In the genomic region with DNA sequence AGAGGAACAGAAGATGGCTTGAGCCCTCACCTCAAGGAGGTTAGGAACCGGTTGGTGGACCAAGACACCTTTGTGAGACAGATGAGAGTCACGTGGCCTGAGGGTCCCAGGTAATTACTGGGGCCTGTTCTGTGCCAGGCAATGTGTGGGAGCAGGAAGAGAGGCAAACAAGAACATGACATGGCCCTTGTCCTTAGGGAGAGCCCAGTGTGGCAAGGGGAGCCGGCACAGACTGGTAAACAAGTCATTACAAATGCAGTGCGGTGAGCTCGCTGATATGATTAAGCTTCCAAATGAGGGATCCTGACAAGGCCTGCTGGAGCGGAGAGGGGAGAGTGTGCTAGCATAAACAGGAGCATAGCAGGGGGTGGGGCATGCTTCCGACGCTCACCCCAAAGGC, we compare ENCODE assay signal across 21 cellular contexts. TPM values are rescaled to one million over a fixed set of nuclear protein-coding genes. Genes with fewer than 3 reads are reported as not detected.
DNase-seq lines count a peak whose midpoint lies in the region; ATAC-seq and TF ChIP-seq lines count a peak whose summit lies in the region.
"Had no signal": no experiment of that assay in that cellular context is flagged by ENCODE, and none has a peak within 500 bp of the region (broad histone marks: within the 10 kb centered on the region; RNA-seq: fewer than 3 reads in every experiment).

No MANE protein-coding gene starts in this region.

- H3K4me1 Mint-ChIP-seq in activated naive CD4-positive, alpha-beta T cell treated with anti-CD3 and anti-CD28 coated beads, Interleukin-2, amount 50 U/mL, for 24 hours, result peaks cover 28% of the 10 kb centered on the region
- peaks cover 14 to 41% (median 28%) of the 10 kb centered on the region in 7 donors for H3K4me1 Mint-ChIP-seq in naive thymus-derived CD4-positive, alpha-beta T cell
- H3K4me1 Mint-ChIP-seq in osteocyte (ENCODE audit: unreplicated experiment), result peaks cover 4% of the 10 kb centered on the region

- peaks cover 5 to 13% of the 10 kb centered on the region in 2 donors for H3K4me1 ChIP-seq in naive thymus-derived CD4-positive, alpha-beta T cell (ENCODE audit: control insufficient read depth in 2 of 2, insufficient read depth in 2 of 2, low read length in 2 of 2)
- H3K4me1 ChIP-seq in transverse colon, result peaks cover 4 to 25% (median 9%) of the 10 kb centered on the region in 4 donors

- no peak for TF ChIP-seq EP300 in transverse colon (IDR thresholded peaks at IDR 0.05; ENCODE audit: low read depth)

- no peaks in the 10 kb centered on the region for H3K27me3 Mint-ChIP-seq in activated naive CD4-positive, alpha-beta T cell treated with anti-CD3 and anti-CD28 coated beads, Interleukin-2, amount 50 U/mL, for 24 hours
- H3K27me3 Mint-ChIP-seq in naive thymus-derived CD4-positive, alpha-beta T cell, result peaks cover 0 to 14% (median 0%) of the 10 kb centered on the region in 5 donors
- H3K27me3 Mint-ChIP-seq in osteocyte (ENCODE audit: unreplicated experiment), result peaks cover 29% of the 10 kb centered on the region

- peaks cover 0 to 21% (median 0%) of the 10 kb centered on the region in 3 experiments for H3K36me3 ChIP-seq in naive thymus-derived CD4-positive, alpha-beta T cell (ENCODE audit: control insufficient read depth in 2 of 3, insufficient read depth in 3 of 3, low read length in 3 of 3)
- no peaks in the 10 kb centered on the region for H3K36me3 ChIP-seq in transverse colon

- intact Hi-C loops in naive thymus-derived CD4-positive, alpha-beta T cell (cut with micrococcal nuclease), result no loop called here
- intact Hi-C loops in transverse colon (cut with DNase I; ENCODE audit: low total_unique reads), result no loop called here

- CTCF ChIA-PET in naive thymus-derived CD4-positive, alpha-beta T cell (lab: Charles Lee), result interaction anchor here (0.9 kb wide), 1 partner anchor 12 kb away, joined by 3 read pairs; no protein-coding TSS in a partner anchor

- in situ Hi-C loops in transverse colon (cut with MboI; ENCODE audit: low pct_ligation_motif_present in 1 of 4, low pct_unique_long_range_greater_than_20kb in 1 of 4, low sequenced_read_pairs in 3 of 4), result loop anchor here in 2 of 4 donors (5.0 to 25.0 kb wide), 4 partner anchors 132 to 732 kb away; no protein-coding TSS in a partner anchor

- H3K4me3 Mint-ChIP-seq in activated naive CD4-positive, alpha-beta T cell treated with anti-CD3 and anti-CD28 coated beads, Interleukin-2, amount 50 U/mL, for 24 hours, result no peak overlapping the region
- no peak overlapping the region for H3K4me3 Mint-ChIP-seq in naive thymus-derived CD4-positive, alpha-beta T cell
- no peak overlapping the region for H3K4me3 Mint-ChIP-seq in osteocyte (ENCODE audit: unreplicated experiment)
- H3K4me3 Mint-ChIP-seq: HFFc6 had no signal

- H3K36me3 Mint-ChIP-seq in activated naive CD4-positive, alpha-beta T cell treated with anti-CD3 and anti-CD28 coated beads, Interleukin-2, amount 50 U/mL, for 24 hours, result peaks cover 6% of the 10 kb centered on the region
- no peaks in the 10 kb centered on the region for H3K36me3 Mint-ChIP-seq in activated naive CD4-positive, alpha-beta T cell treated with anti-CD3 and anti-CD28 coated beads, Interleukin-2, amount 50 U/mL, for 72 hours
- peaks cover 4 to 16% (median 7%) of the 10 kb centered on the region in 5 donors for H3K36me3 Mint-ChIP-seq in naive thymus-derived CD4-positive, alpha-beta T cell
- no peaks in the 10 kb centered on the region for H3K36me3 Mint-ChIP-seq in osteocyte (ENCODE audit: unreplicated experiment)

- no peak for TF ChIP-seq POLR2A in transverse colon (IDR thresholded peaks at IDR 0.05)

- no peak for TF ChIP-seq CTCF in transverse colon (IDR thresholded peaks at IDR 0.05)
- TF ChIP-seq CTCF in osteocyte (IDR thresholded peaks at IDR 0.05), result no peak

- no peak overlapping the region for H3K27ac ChIP-seq in naive thymus-derived CD4-positive, alpha-beta T cell (ENCODE audit: low read depth, low read length)
- H3K27ac ChIP-seq in transverse colon, result no peak overlapping the region
- H3K27ac ChIP-seq: A549, PC-9, RWPE1 had no signal

- no peaks in the 10 kb centered on the region for H3K9me3 ChIP-seq in naive thymus-derived CD4-positive, alpha-beta T cell (ENCODE audit: control insufficient read depth in 2 of 3, low read length in 3 of 3)
- H3K9me3 ChIP-seq in transverse colon, result no peaks in the 10 kb centered on the region
- H3K9me3 ChIP-seq: A549 had no signal

- no peaks in the 10 kb centered on the region for H3K27me3 ChIP-seq in naive thymus-derived CD4-positive, alpha-beta T cell (ENCODE audit: control insufficient read depth in 2 of 2, insufficient read depth in 2 of 2, low read length in 2 of 2)
- H3K27me3 ChIP-seq in transverse colon, result peaks cover 21% of the 10 kb centered on the region

- POLR2A ChIA-PET in naive thymus-derived CD4-positive, alpha-beta T cell (lab: Charles Lee), result no interaction called here

- H3K4me3 ChIP-seq in naive thymus-derived CD4-positive, alpha-beta T cell (ENCODE audit: low read length), result no peak overlapping the region
- no peak overlapping the region for H3K4me3 ChIP-seq in transverse colon
- H3K4me3 ChIP-seq: A549, PC-9 had no signal

- WGBS in transverse colon (ENCODE audit: low coverage in 1 of 2), 2 donors, result 91% methylated on average over 8 of the region's 8 CpGs; no CpG with 5 or more reads in 1 of the 2 donors

- H3K9me3 Mint-ChIP-seq in activated naive CD4-positive, alpha-beta T cell treated with anti-CD3 and anti-CD28 coated beads, Interleukin-2, amount 50 U/mL, for 24 hours, result no peaks in the 10 kb centered on the region
- H3K9me3 Mint-ChIP-seq in activated naive CD4-positive, alpha-beta T cell treated with anti-CD3 and anti-CD28 coated beads, Interleukin-2, amount 50 U/mL, for 72 hours, result no peaks in the 10 kb centered on the region
- H3K9me3 Mint-ChIP-seq in naive thymus-derived CD4-positive, alpha-beta T cell, result no peaks in the 10 kb centered on the region
- no peaks in the 10 kb centered on the region for H3K9me3 Mint-ChIP-seq in osteocyte (ENCODE audit: unreplicated experiment)
- H3K9me3 Mint-ChIP-seq: HFFc6 had no signal

- DNase-seq in activated naive CD4-positive, alpha-beta T cell treated with anti-CD3 and anti-CD28 coated beads, Interleukin-2, amount 50 U/mL, for 72 hours (ENCODE audit: low spot score in 2 of 2), result no peak
- DNase-seq in amniotic epithelial cell (ENCODE audit: low read depth) (peak; percentile 77), transverse colon (no peak), NCI-H1930 (lab: John Stamatoyannopoulos, UW) (no peak), osteocyte (ENCODE audit: extremely low spot score, unreplicated experiment) (no peak)
- no peak for DNase-seq in naive thymus-derived CD4-positive, alpha-beta T cell
- DNase-seq: H7, HFFc6, KBM-7, MV-4-11, NCI-H1694 treated with DMSO at 0.1 percent for 48 hours, NCI-H2107, NCI-H510A, NCI-H748 treated with DMSO at 0.1 percent for 48 hours, PC-9, SIG-M5 had no signal

- peak overlapping the region; percentile 83 for H3K27ac Mint-ChIP-seq in activated naive CD4-positive, alpha-beta T cell treated with anti-CD3 and anti-CD28 coated beads, Interleukin-2, amount 50 U/mL, for 24 hours
- H3K27ac Mint-ChIP-seq in activated naive CD4-positive, alpha-beta T cell treated with anti-CD3 and anti-CD28 coated beads, Interleukin-2, amount 50 U/mL, for 72 hours, result peak overlapping the region in 1 of 2 donors; percentile 38
- H3K27ac Mint-ChIP-seq in naive thymus-derived CD4-positive, alpha-beta T cell, result peak overlapping the region in 6 of 9 donors; percentile 7 to 90 (median 44)
- H3K27ac Mint-ChIP-seq in osteocyte (ENCODE audit: unreplicated experiment), result no peak overlapping the region
- H3K27ac Mint-ChIP-seq: HFFc6 had no signal

- no peak for ATAC-seq in activated naive CD4-positive, alpha-beta T cell treated with anti-CD3 and anti-CD28 coated beads, Interleukin-2, amount 50 U/mL, for 72 hours
- ATAC-seq in naive thymus-derived CD4-positive, alpha-beta T cell, result no peak
- ATAC-seq: A549, HepG2 had no signal

RNA-seq across cellular contexts. Expression of a gene that starts 55.6 kb away (rescaled TPM):
- total RNA-seq in activated naive CD4-positive, alpha-beta T cell treated with anti-CD3 and anti-CD28 coated beads, Interleukin-2, amount 50 U/mL, for 72 hours, result 10 to 100 TPM in 1 of 2 donors, 1 to 10 TPM in 1; 6.6 to 12.7 TPM
- total RNA-seq in naive thymus-derived CD4-positive, alpha-beta T cell, result 10 to 100 TPM in 4 of 5 experiments, 1 to 10 TPM in 1; 8.5 to 37.8 (median 35.5) TPM
- 1 to 10 TPM; 5.6 to 7.8 TPM for polyA plus RNA-seq in naive thymus-derived CD4-positive, alpha-beta T cell
- total RNA-seq in transverse colon (1 to 10 TPM in 2 of 4 donors, under 1 TPM in 2; 0.20 to 3.8 (median 2.3) TPM), osteocyte (not detected in 2 replicates)
- total RNA-seq: H7, HepG2, HFFc6, PC-9 had no signal
- polyA plus RNA-seq: A549, BJ, HepG2 had no signal
